Comparison of ENCODE assay signal across 15 cellular contexts in the genomic region with DNA sequence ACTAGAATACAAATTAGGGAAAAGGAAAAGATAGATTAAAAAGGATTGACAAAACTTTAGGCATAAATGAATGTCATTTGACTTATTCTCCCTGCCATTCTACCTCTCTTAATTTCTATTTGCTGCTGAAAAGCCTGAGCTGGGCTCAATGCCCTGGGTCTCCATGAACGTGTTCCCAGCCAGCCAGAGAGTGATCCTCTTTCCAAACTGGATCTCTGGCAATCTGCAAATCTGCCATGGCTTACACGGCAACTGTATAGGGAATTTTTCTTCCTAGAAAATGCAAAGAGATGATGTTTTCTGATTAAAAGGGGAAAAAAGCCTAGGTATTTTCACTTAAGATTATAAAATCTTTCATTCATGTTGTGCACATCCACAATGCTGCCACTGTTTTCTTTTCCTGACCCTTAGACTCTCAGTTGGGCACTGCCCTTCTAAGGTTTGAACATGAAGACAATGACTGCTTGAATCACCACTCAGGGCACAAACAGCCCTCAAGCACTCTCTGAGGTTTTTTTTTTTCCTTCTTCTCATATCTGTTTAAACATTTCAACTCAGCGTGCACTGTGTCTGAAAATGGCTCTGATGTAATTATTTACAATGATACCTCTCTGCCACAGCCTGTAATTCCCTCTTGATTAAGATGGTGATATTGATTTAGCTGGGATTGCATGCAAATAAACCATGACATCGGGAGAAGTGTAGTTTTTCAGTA.
DNase-seq lines count a peak whose midpoint lies in the region; ATAC-seq and TF ChIP-seq lines count a peak whose summit lies in the region.
"Had no signal": no experiment of that assay in that cellular context is flagged by ENCODE, and none has a peak within 500 bp of the region (broad histone marks: within the 10 kb centered on the region; RNA-seq: fewer than 3 reads in every experiment).

No MANE protein-coding gene starts in this region.

- TF ChIP-seq CTCF in nephron progenitor cell (IDR thresholded peaks at IDR 0.05) = no peak

- H3K4me1 Mint-ChIP-seq in nephron progenitor cell = peaks cover 65% of the 10 kb centered on the region
- H3K4me1 Mint-ChIP-seq in activated naive CD8-positive, alpha-beta T cell treated with anti-CD3 and anti-CD28 coated beads for 36 hours = no peaks in the 10 kb centered on the region
- H3K4me1 Mint-ChIP-seq: activated CD4-positive, alpha-beta T cell treated with anti-CD3 and anti-CD28 coated beads, Interleukin-2, amount 10 ng/mL, durations not matched to agents 7 days and 5 days; naive B cell had no signal

- peaks cover 12% of the 10 kb centered on the region for H3K9me3 Mint-ChIP-seq in nephron progenitor cell
- no peaks in the 10 kb centered on the region for H3K9me3 Mint-ChIP-seq in activated naive CD8-positive, alpha-beta T cell treated with anti-CD3 and anti-CD28 coated beads for 36 hours
- H3K9me3 Mint-ChIP-seq: activated CD4-positive, alpha-beta T cell treated with anti-CD3 and anti-CD28 coated beads, Interleukin-2, amount 10 ng/mL, durations not matched to agents 7 days and 5 days; effector memory CD8-positive, alpha-beta T cell; HFFc6 had no signal

- no peaks in the 10 kb centered on the region for H3K36me3 Mint-ChIP-seq in nephron progenitor cell (ENCODE audit: low read depth)
- no peaks in the 10 kb centered on the region for H3K36me3 Mint-ChIP-seq in activated naive CD8-positive, alpha-beta T cell treated with anti-CD3 and anti-CD28 coated beads for 36 hours
- H3K36me3 Mint-ChIP-seq: naive B cell had no signal

- no peak overlapping the region for H3K4me3 Mint-ChIP-seq in nephron progenitor cell
- no peak overlapping the region for H3K4me3 Mint-ChIP-seq in activated naive CD8-positive, alpha-beta T cell treated with anti-CD3 and anti-CD28 coated beads for 36 hours
- H3K4me3 Mint-ChIP-seq: activated CD4-positive, alpha-beta T cell treated with anti-CD3 and anti-CD28 coated beads, Interleukin-2, amount 10 ng/mL, durations not matched to agents 7 days and 5 days; effector memory CD8-positive, alpha-beta T cell; HFFc6; naive B cell had no signal

- peaks cover 11% of the 10 kb centered on the region for H3K27me3 Mint-ChIP-seq in nephron progenitor cell (ENCODE audit: low read depth, poor library complexity)
- H3K27me3 Mint-ChIP-seq in activated naive CD8-positive, alpha-beta T cell treated with anti-CD3 and anti-CD28 coated beads for 36 hours = peaks cover 23% of the 10 kb centered on the region
- H3K27me3 Mint-ChIP-seq: activated CD4-positive, alpha-beta T cell treated with anti-CD3 and anti-CD28 coated beads, Interleukin-2, amount 10 ng/mL, durations not matched to agents 7 days and 5 days; naive B cell had no signal

- DNase-seq in H4 (ENCODE audit: low spot score) = peak; percentile 55
- DNase-seq in NCI-H2081 treated with DMSO at 0.1 percent for 48 hours (lab: John Stamatoyannopoulos, UW) = peak; percentile 51
- DNase-seq in SK-N-DZ (ENCODE audit: low spot score) = peak; percentile 30
- no peak for DNase-seq in nephron progenitor cell
- no peak for DNase-seq in activated naive CD8-positive, alpha-beta T cell treated with anti-CD3 and anti-CD28 coated beads for 36 hours
- DNase-seq in stimulated activated CD4-positive, alpha-beta T cell treated with anti-CD3 and anti-CD28 coated beads, Interleukin-12 subunit alpha, Interleukin-12 subunit beta, amount 100 ng/mL, for 4 hours = no peak
- DNase-seq: activated CD4-positive, alpha-beta T cell treated with anti-CD3 and anti-CD28 coated beads, Interleukin-2, amount 10 ng/mL, durations not matched to agents 7 days and 5 days; activated T-cell treated with anti-CD3 and anti-CD28 coated beads, Interleukin-2, amount 50 U/mL, for 48 hours; aorta; effector memory CD8-positive, alpha-beta T cell; HFFc6; islet precursor cell; naive B cell had no signal

- H3K27ac Mint-ChIP-seq in nephron progenitor cell = peak overlapping the region; percentile 43
- H3K27ac Mint-ChIP-seq in activated naive CD8-positive, alpha-beta T cell treated with anti-CD3 and anti-CD28 coated beads for 36 hours = no peak overlapping the region
- H3K27ac Mint-ChIP-seq: activated CD4-positive, alpha-beta T cell treated with anti-CD3 and anti-CD28 coated beads, Interleukin-2, amount 10 ng/mL, durations not matched to agents 7 days and 5 days; effector memory CD8-positive, alpha-beta T cell; HFFc6 had no signal

- no peak for ATAC-seq in GM21526 (IDR thresholded peaks at IDR 0.05; ENCODE audit: low FRiP score, unreplicated experiment)
- ATAC-seq in GM21619 (IDR thresholded peaks at IDR 0.05; ENCODE audit: unreplicated experiment) = no peak
- ATAC-seq: effector memory CD8-positive, alpha-beta T cell had no signal

Comparison
In these comparisons a context has a peak if more than half of its experiments do, and no peak if none do; other contexts are left out.
1. DNase-seq: peak in H4 (single experiment), NCI-H2081 treated with DMSO at 0.1 percent for 48 hours (single experiment) and SK-N-DZ (single experiment); none in nephron progenitor cell (single experiment), activated naive CD8-positive, alpha-beta T cell treated with anti-CD3 and anti-CD28 coated beads for 36 hours (single experiment) and stimulated activated CD4-positive, alpha-beta T cell treated with anti-CD3 and anti-CD28 coated beads, Interleukin-12 subunit alpha, Interleukin-12 subunit beta, amount 100 ng/mL, for 4 hours (single experiment).